ENCODE assay signal across 31 cellular contexts in the genomic region with DNA sequence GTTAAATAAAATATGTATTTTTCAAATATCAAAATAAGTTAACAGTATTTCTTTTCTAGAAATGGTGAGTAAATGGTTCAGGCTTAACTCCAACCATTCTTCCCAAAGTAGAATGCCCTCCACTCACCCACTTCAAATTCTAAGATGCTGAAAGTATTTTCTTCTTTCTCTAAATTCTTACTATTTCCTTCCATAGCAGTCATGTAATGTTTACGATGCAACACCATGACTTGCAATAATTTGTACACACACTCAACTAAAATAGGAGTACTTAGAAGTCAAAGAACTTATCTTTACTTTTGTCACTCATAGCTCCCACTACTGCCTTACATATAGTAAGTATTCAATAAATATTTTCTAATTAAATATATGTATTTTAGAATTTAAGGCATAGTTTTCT.
"Had no signal": no experiment of that assay in that cellular context is flagged by ENCODE, and none has a peak within 500 bp of the region (broad histone marks: within the 10 kb centered on the region; RNA-seq: fewer than 3 reads in every experiment).

No MANE protein-coding gene starts in this region.

- H3K27ac ChIP-seq: KMS-11, PC-9, RWPE1 had no signal

- H3K27me3 Mint-ChIP-seq: activated CD4-positive, alpha-beta T cell treated with anti-CD3 and anti-CD28 coated beads, Interleukin-2, amount 10 ng/mL, durations not matched to agents 24 days and 14 days; activated CD8-positive, alpha-beta T cell treated with anti-CD3 and anti-CD28 coated beads for 36 hours; T-cell had no signal

- H3K4me3 ChIP-seq: PC-9 had no signal

- H3K4me3 Mint-ChIP-seq: activated CD4-positive, alpha-beta T cell treated with anti-CD3 and anti-CD28 coated beads, Interleukin-2, amount 10 ng/mL, durations not matched to agents 24 days and 14 days; activated CD8-positive, alpha-beta T cell treated with anti-CD3 and anti-CD28 coated beads for 36 hours; activated naive CD4-positive, alpha-beta T cell treated with anti-CD3 and anti-CD28 coated beads for 36 hours; activated T-helper 1 cell treated with anti-CD3 and anti-CD28 coated beads, Interleukin-12 subunit alpha, Interleukin-12 subunit beta, Interleukin-2, Interleukin-4 antibody, amounts not matched to agents 30 ng/mL and 10 ng/mL and 1 ng/mL, durations not matched to agents 14 hours and 24 hours and 36 hours; brain; T-cell had no signal

- H3K27ac Mint-ChIP-seq: activated CD4-positive, alpha-beta T cell treated with anti-CD3 and anti-CD28 coated beads, Interleukin-2, amount 10 ng/mL, durations not matched to agents 24 days and 14 days; activated CD8-positive, alpha-beta T cell treated with anti-CD3 and anti-CD28 coated beads for 36 hours; activated naive CD4-positive, alpha-beta T cell treated with anti-CD3 and anti-CD28 coated beads for 36 hours; activated T-helper 1 cell treated with anti-CD3 and anti-CD28 coated beads, Interleukin-12 subunit alpha, Interleukin-12 subunit beta, Interleukin-2, Interleukin-4 antibody, amounts not matched to agents 30 ng/mL and 10 ng/mL and 1 ng/mL, durations not matched to agents 14 hours and 24 hours and 36 hours; brain; T-cell had no signal

- H3K4me2 ChIP-seq: KMS-11, PC-9 had no signal

- H3K9ac ChIP-seq: KMS-11 had no signal

- FAIRE-seq: bronchial epithelial cell, RCC 7860 had no signal

- H2AFZ ChIP-seq: PC-9 had no signal

- DNase-seq: activated CD4-positive, alpha-beta T cell treated with anti-CD3 and anti-CD28 coated beads, Interleukin-2, amount 10 ng/mL, durations not matched to agents 24 days and 14 days; activated CD4-positive, alpha-beta T cell treated with anti-CD3 and anti-CD28 coated beads, Interleukin-2, amount 50 U/mL, for 4 hours; activated CD8-positive, alpha-beta T cell treated with anti-CD3 and anti-CD28 coated beads for 36 hours; activated gamma-delta T cell treated with Interleukin-2 at 50 U/mL for 16 hours; activated naive CD4-positive, alpha-beta T cell treated with anti-CD3 and anti-CD28 coated beads for 36 hours; activated T-cell treated with anti-CD3 and anti-CD28 coated beads, Interleukin-2, amount 50 U/mL, for 1 hour; anterior cingulate cortex; caudate nucleus; cerebellar nuclear complex; NCI-H1092 treated with DMSO at 0.1 percent for 48 hours; NCI-H1417; NCI-H146; NCI-H187; NCI-H2029 treated with DMSO at 0.1 percent for 48 hours; NCI-H2107; NCI-H2171; NCI-H510A; NCI-H526; NCI-H748 treated with DMSO at 0.1 percent for 48 hours; NK-92 treated with Interleukin-12 subunit alpha and Interleukin-12 subunit beta, amount 100 ng/mL, for 24 hours; PC-9; SIG-M5; T-cell; T-helper 2 cell; T-helper 9 cell had no signal

- H3K9me3 Mint-ChIP-seq: activated CD4-positive, alpha-beta T cell treated with anti-CD3 and anti-CD28 coated beads, Interleukin-2, amount 10 ng/mL, durations not matched to agents 24 days and 14 days; activated CD8-positive, alpha-beta T cell treated with anti-CD3 and anti-CD28 coated beads for 36 hours; activated naive CD4-positive, alpha-beta T cell treated with anti-CD3 and anti-CD28 coated beads for 36 hours; activated T-helper 1 cell treated with anti-CD3 and anti-CD28 coated beads, Interleukin-12 subunit alpha, Interleukin-12 subunit beta, Interleukin-2, Interleukin-4 antibody, amounts not matched to agents 30 ng/mL and 10 ng/mL and 1 ng/mL, durations not matched to agents 14 hours and 24 hours and 36 hours; brain; T-cell had no signal

- H3K4me1 Mint-ChIP-seq: activated CD4-positive, alpha-beta T cell treated with anti-CD3 and anti-CD28 coated beads, Interleukin-2, amount 10 ng/mL, durations not matched to agents 24 days and 14 days; T-cell had no signal
